ENCODE assay signal across 8 cellular contexts in genomic region chr1:178724734-178725602, GRCh38.
DNase-seq lines count a peak whose midpoint lies in the region; ATAC-seq lines count a peak whose summit lies in the region.

TSS of gene RALGPS2 (plus strand) at chr1:178725244. CDS start at chr1:178776765, 51,521 bp downstream.

- ATAC-seq in HG02970 (IDR thresholded peaks at IDR 0.05; ENCODE audit: low FRiP score, unreplicated experiment), result peak; percentile 48

- DNase-seq in NCI-H2107 (lab: John Stamatoyannopoulos, UW) (peak; percentile 11), NCI-H2107 treated with DMSO at 0.1 percent for 48 hours (lab: John Stamatoyannopoulos, UW; ENCODE audit: unreplicated experiment) (no peak), NCI-H2171 (lab: John Stamatoyannopoulos, UW) (peak; percentile 68), kidney tubule cell (ENCODE audit: low spot score) (peak; percentile 85)
- peak; percentile 64 to 65 for DNase-seq in activated CD4-positive, alpha-beta T cell treated with anti-CD3 and anti-CD28 coated beads for 4 hours
- DNase-seq in stimulated activated CD4-positive, alpha-beta T cell treated with anti-CD3 and anti-CD28 coated beads, Interleukin-1b, Interleukin-23, amount 100 ng/mL, for 24 hours (ENCODE audit: low read depth in 4 of 4, low spot score in 1 of 4), result peak in 3 of 4 experiments; percentile 25 to 53 (median 50)

- peak within 1 kb of the TSS; percentile 47 for H3K27ac ChIP-seq in cingulate gyrus (ENCODE audit: low read depth, low read length)
